14 cellular contexts compared by ENCODE assay signal in genomic region chr18:58097127-58097906, GRCh38. TPM values are rescaled to one million over a fixed set of nuclear protein-coding genes. Genes with fewer than 3 reads are reported as not detected.
A peak's percentile ranks its signal among the peaks of the same experiment; 100 is the strongest.
DNase-seq lines count a peak whose midpoint lies in the region; ATAC-seq, FAIRE-seq and TF ChIP-seq lines count a peak whose summit lies in the region.
"Had no signal": no experiment of that assay in that cellular context is flagged by ENCODE, and none has a peak within 500 bp of the region (broad histone marks: within the 10 kb centered on the region; RNA-seq: fewer than 3 reads in every experiment).

No MANE protein-coding gene starts in this region.

- peaks cover 11% of the 10 kb centered on the region for H3K9me3 Mint-ChIP-seq in glutamatergic neuron (ENCODE audit: unreplicated experiment)
- H3K9me3 Mint-ChIP-seq: activated naive CD4-positive, alpha-beta T cell treated with anti-CD3 and anti-CD28 coated beads for 36 hours; naive B cell had no signal

- no peaks in the 10 kb centered on the region for H3K36me3 Mint-ChIP-seq in glutamatergic neuron (ENCODE audit: unreplicated experiment)

- no peak for TF ChIP-seq CTCF in glutamatergic neuron (IDR thresholded peaks at IDR 0.05; ENCODE audit: partially characterized antibody, unreplicated experiment)

- peak overlapping the region; percentile 17 to 26 for H3K4me3 ChIP-seq in duodenal mucosa (ENCODE audit: low read depth in 1 of 2, low read length in 2 of 2)

- DNase-seq in COLO829 (ENCODE audit: low spot score) (peak; percentile 65), NCI-H2196 (lab: John Stamatoyannopoulos, UW; ENCODE audit: unreplicated experiment) (peak; percentile 52), mucosa of gallbladder (ENCODE audit: low spot score) (peak; percentile 26), urothelium cell line (ENCODE audit: low spot score) (no peak), glutamatergic neuron (no peak)
- DNase-seq: activated CD4-positive, alpha-beta T cell treated with anti-CD3 and anti-CD28 coated beads, Interleukin-2, amount 50 U/mL, for 48 hours; activated naive CD4-positive, alpha-beta T cell treated with anti-CD3 and anti-CD28 coated beads for 36 hours; GF-D8; Karpas-422; naive B cell; NCI-H526 treated with DMSO at 0.1 percent for 48 hours had no signal

- H3K27me3 ChIP-seq in duodenal mucosa (ENCODE audit: control insufficient read depth in 1 of 2, insufficient read depth in 2 of 2, low read length in 2 of 2) = no peaks in the 10 kb centered on the region

- H3K9me3 ChIP-seq in duodenal mucosa (ENCODE audit: control insufficient read depth in 1 of 2, low read length in 2 of 2) = no peaks in the 10 kb centered on the region

- no peak overlapping the region for H3K27ac Mint-ChIP-seq in glutamatergic neuron (ENCODE audit: unreplicated experiment)
- H3K27ac Mint-ChIP-seq: activated naive CD4-positive, alpha-beta T cell treated with anti-CD3 and anti-CD28 coated beads for 36 hours had no signal

- peaks cover 5% of the 10 kb centered on the region for H3K27me3 Mint-ChIP-seq in glutamatergic neuron (ENCODE audit: unreplicated experiment)
- H3K27me3 Mint-ChIP-seq: naive B cell had no signal

- peaks cover 18 to 34% of the 10 kb centered on the region in 2 donors for H3K4me1 ChIP-seq in duodenal mucosa (ENCODE audit: control insufficient read depth in 1 of 2, insufficient read depth in 2 of 2, low read length in 2 of 2)

- H3K9ac ChIP-seq in duodenal mucosa (ENCODE audit: low read depth in 1 of 2, low read length in 2 of 2) = no peak overlapping the region

- no peak for ATAC-seq in GM19455 (IDR thresholded peaks at IDR 0.05; ENCODE audit: unreplicated experiment)
- ATAC-seq in activated CD4-positive, CD25-positive, alpha-beta regulatory T cell treated with anti-CD3 and anti-CD28 coated beads, Interleukin-2, amount 50 U/mL, for 24 hours = no peak

- no peak overlapping the region for H3K4me3 Mint-ChIP-seq in glutamatergic neuron (ENCODE audit: unreplicated experiment)
- H3K4me3 Mint-ChIP-seq: activated naive CD4-positive, alpha-beta T cell treated with anti-CD3 and anti-CD28 coated beads for 36 hours had no signal

- H3K36me3 ChIP-seq in duodenal mucosa (ENCODE audit: control insufficient read depth in 1 of 2, insufficient read depth in 2 of 2, low read length in 2 of 2) = no peaks in the 10 kb centered on the region

- peaks cover 72% of the 10 kb centered on the region for H3K4me1 Mint-ChIP-seq in glutamatergic neuron (ENCODE audit: low read depth, unreplicated experiment)

- no peak for FAIRE-seq in urothelium cell line (lab: Jason Lieb, UNC)

- H3K27ac ChIP-seq in duodenal mucosa (ENCODE audit: low read depth, low read length) = peak overlapping the region; percentile 13

RNA-seq across cellular contexts. Expression of gene NEDD4L, which starts 53.3 kb away (rescaled TPM):
- total RNA-seq in mucosa of gallbladder (99.5 TPM), glutamatergic neuron (ENCODE audit: unreplicated experiment) (209 TPM)

Comparison
In these comparisons a context has a peak if more than half of its experiments do, and no peak if none do; other contexts are left out.
1. DNase-seq: peak in COLO829 (single experiment), NCI-H2196 (single experiment) and mucosa of gallbladder (single experiment); none in urothelium cell line (single experiment) and glutamatergic neuron (single experiment).